Comparison of ENCODE assay signal across 8 cellular contexts in genomic region chr1:151459331-151460046, GRCh38. TPM values are rescaled to one million over a fixed set of nuclear protein-coding genes. Genes with fewer than 3 reads are reported as not detected.
DNase-seq lines count a peak whose midpoint lies in the region; ATAC-seq and TF ChIP-seq lines count a peak whose summit lies in the region.

POGZ (minus strand) TSS chr1:151459494; CDS start chr1:151442204, 17,290 bp downstream.

- H3K9ac ChIP-seq in KMS-11 (peak within 1 kb of the TSS; percentile 71), mucosa of rectum (ENCODE audit: low read depth in 1 of 2, low read length in 2 of 2) (peak within 1 kb of the TSS; percentile 69 to 78)

- TF ChIP-seq CTCF in Caco-2 (IDR thresholded peaks at IDR 0.05; ENCODE audit: insufficient read depth in 1 of 2, low read depth in 1 of 2, low read length in 1 of 2, severe bottlenecking in 1 of 2, unreplicated experiment in 1 of 2) (no peak), KMS-11 (conservative IDR thresholded peaks at IDR 0.05; ENCODE audit: low read depth, low read length) (no peak), Panc1 (IDR thresholded peaks at IDR 0.05) (no peak)

- H3K27me3 ChIP-seq in Caco-2 (replicated peaks; ENCODE audit: control insufficient read depth, insufficient read depth, low read length) (no peaks in the 10 kb centered on the region), KMS-11 (ENCODE audit: insufficient read depth, low read depth) (no peaks in the 10 kb centered on the region; the same call in 1 of the 2 replicates), Panc1 (ENCODE audit: control insufficient read depth, insufficient read depth, low read length) (no peaks in the 10 kb centered on the region), mucosa of rectum (ENCODE audit: control insufficient read depth in 2 of 2, insufficient read depth in 2 of 2, low read length in 2 of 2) (peaks cover 0 to 2% of the 10 kb centered on the region in 2 donors)

- H3K27ac ChIP-seq in KMS-11 = peak within 1 kb of the TSS; percentile 76
- peak within 1 kb of the TSS; percentile 98 for H3K27ac ChIP-seq in Panc1 (ENCODE audit: low read length)
- peak within 1 kb of the TSS; percentile 89 to 92 for H3K27ac ChIP-seq in mucosa of rectum (ENCODE audit: low read depth in 2 of 2, low read length in 2 of 2)

- CTCF ChIA-PET in Caco-2 (lab: Charles Lee) (interaction anchor here (0.8 to 1.0 kb wide), 3 partner anchors 14 to 52 kb away, joined by 3 to 4 read pairs (median 3); partner anchors contain the start of gene CGN), Panc1 (lab: Charles Lee) (no interaction called here)

- H3K4me2 ChIP-seq in KMS-11 = peak within 1 kb of the TSS; percentile 63

- H3K27me3 Mint-ChIP-seq in Caco-2 (ENCODE audit: insufficient read depth, unreplicated experiment) = no peaks in the 10 kb centered on the region
- peaks cover 16% of the 10 kb centered on the region for H3K27me3 Mint-ChIP-seq in activated T-cell treated with anti-CD3 and anti-CD28 coated beads, Interleukin-2, amount 50 U/mL, for 24 hours

- peak within 1 kb of the TSS; percentile 90 for H2AFZ ChIP-seq in KMS-11 (ENCODE audit: low read depth)

- DNase-seq in Caco-2 (peak; percentile 95 to 97), Panc1 (ENCODE audit: low read depth, low spot score) (peak; percentile 70), erythroblast (lab: John Stamatoyannopoulos, UW) (peak; percentile 96 to 97)
- DNase-seq in activated T-cell treated with anti-CD3 and anti-CD28 coated beads, Interleukin-2, amount 50 U/mL, for 24 hours = peak; percentile 96
- DNase-seq in stimulated activated CD8-positive, alpha-beta memory T cell treated with anti-CD3 and anti-CD28 coated beads, Interleukin-4, amount 100 ng/mL, for 4 hours (ENCODE audit: low read depth in 2 of 2, low spot score in 1 of 2) = peak; percentile 87 to 92

- BruUV-seq in Caco-2 (replicated peaks; lab: Mats Ljungman, UMichigan) (TSS peak; percentile 92), Panc1 (replicated peaks; lab: Mats Ljungman, UMichigan) (TSS peak; percentile 80)

- H3K4me1 Mint-ChIP-seq in Caco-2 (ENCODE audit: low read depth, unreplicated experiment) = peaks cover 7% of the 10 kb centered on the region
- H3K4me1 Mint-ChIP-seq in activated T-cell treated with anti-CD3 and anti-CD28 coated beads, Interleukin-2, amount 50 U/mL, for 24 hours (ENCODE audit: low read depth) = peaks cover 31% of the 10 kb centered on the region

- no peaks in the 10 kb centered on the region for H3K36me3 ChIP-seq in Caco-2 (ENCODE audit: control insufficient read depth, insufficient read depth, low read length)
- H3K36me3 ChIP-seq in KMS-11 (ENCODE audit: insufficient read depth) = no peaks in the 10 kb centered on the region
- no peaks in the 10 kb centered on the region for H3K36me3 ChIP-seq in Panc1 (ENCODE audit: control insufficient read depth, insufficient read depth, low read length)
- no peaks in the 10 kb centered on the region for H3K36me3 ChIP-seq in mucosa of rectum (ENCODE audit: control insufficient read depth in 2 of 2, insufficient read depth in 2 of 2, low read length in 2 of 2)

- POLR2A ChIA-PET in Caco-2 (lab: Charles Lee) (interaction anchor here (0.5 to 1.0 kb wide), 6 partner anchors 12 to 483 kb away, joined by 3 to 5 read pairs (median 4); partner anchors contain the start of gene CGN), Panc1 (lab: Charles Lee) (interaction anchor here (0.6 to 0.9 kb wide), 6 partner anchors 15 to 1427 kb away, joined by 3 to 5 read pairs (median 3); partner anchors contain the start of gene TUFT1)

- intact Hi-C loops in Caco-2 (cut with micrococcal nuclease; ENCODE audit: unreplicated experiment) = loop anchor here (1.0 kb wide), 2 partner anchors 14 to 54 kb away; no protein-coding TSS in a partner anchor
- intact Hi-C loops in Panc1 (cut with micrococcal nuclease; ENCODE audit: unreplicated experiment) = no loop called here

- H3K36me3 Mint-ChIP-seq in Caco-2 (ENCODE audit: insufficient read depth, unreplicated experiment) = peaks cover 7% of the 10 kb centered on the region
- peaks cover 13% of the 10 kb centered on the region for H3K36me3 Mint-ChIP-seq in activated T-cell treated with anti-CD3 and anti-CD28 coated beads, Interleukin-2, amount 50 U/mL, for 24 hours (ENCODE audit: low read depth)

- H4K20me1 ChIP-seq in KMS-11 (ENCODE audit: insufficient read depth) = no peaks in the 10 kb centered on the region

- TF ChIP-seq POLR2A in erythroblast (IDR thresholded peaks at IDR 0.05; ENCODE audit: low read length) = peak; percentile 48

- in situ Hi-C loops in Panc1 (cut with HindIII; ENCODE audit: low pct_unique_long_range_greater_than_20kb, low sequenced_read_pairs) = no loop called here

- H3K9me3 ChIP-seq in Caco-2 = no peaks in the 10 kb centered on the region
- H3K9me3 ChIP-seq in Panc1 (ENCODE audit: control insufficient read depth, insufficient read depth, low read depth, low read length) = no peaks in the 10 kb centered on the region
- H3K9me3 ChIP-seq in mucosa of rectum (ENCODE audit: control insufficient read depth in 2 of 2, low read length in 2 of 2) = no peaks in the 10 kb centered on the region

- H3K4me1 ChIP-seq in Caco-2 = peaks cover 17% of the 10 kb centered on the region
- H3K4me1 ChIP-seq in KMS-11 (ENCODE audit: low read depth, poor library complexity, severe bottlenecking) = peaks cover 37% of the 10 kb centered on the region
- H3K4me1 ChIP-seq in Panc1 (ENCODE audit: control insufficient read depth, insufficient read depth, low read length) = peaks cover 18% of the 10 kb centered on the region
- peaks cover 7 to 8% of the 10 kb centered on the region in 2 donors for H3K4me1 ChIP-seq in mucosa of rectum (ENCODE audit: control insufficient read depth in 2 of 2, insufficient read depth in 2 of 2, low read length in 2 of 2)

- H3K79me2 ChIP-seq in KMS-11 (ENCODE audit: insufficient read depth, low read depth) = peaks cover 42% of the 10 kb centered on the region

- H3K4me3 ChIP-seq in Caco-2 (ENCODE audit: low read depth, low read length) (peak within 1 kb of the TSS; percentile 77), KMS-11 (IDR thresholded peaks at IDR 0.05; ENCODE audit: insufficient read depth, low read depth, low read length) (peak within 1 kb of the TSS; percentile 99), Panc1 (ENCODE audit: low read depth in 2 of 2, low read length in 2 of 2) (peak within 1 kb of the TSS; percentile 84 to 91), mucosa of rectum (ENCODE audit: low read length in 2 of 2) (peak within 1 kb of the TSS; percentile 92 to 95)

- H3K27ac Mint-ChIP-seq in Caco-2 (ENCODE audit: unreplicated experiment) = peak within 1 kb of the TSS; percentile 83
- peak within 1 kb of the TSS; percentile 93 for H3K27ac Mint-ChIP-seq in activated T-cell treated with anti-CD3 and anti-CD28 coated beads, Interleukin-2, amount 50 U/mL, for 24 hours

- peak within 1 kb of the TSS; percentile 80 for H3K4me3 Mint-ChIP-seq in Caco-2 (ENCODE audit: unreplicated experiment)
- peak within 1 kb of the TSS; percentile 82 for H3K4me3 Mint-ChIP-seq in activated T-cell treated with anti-CD3 and anti-CD28 coated beads, Interleukin-2, amount 50 U/mL, for 24 hours

- no peaks in the 10 kb centered on the region for H3K9me3 Mint-ChIP-seq in Caco-2 (ENCODE audit: unreplicated experiment)
- no peaks in the 10 kb centered on the region for H3K9me3 Mint-ChIP-seq in activated T-cell treated with anti-CD3 and anti-CD28 coated beads, Interleukin-2, amount 50 U/mL, for 24 hours

- ATAC-seq in GM21529 (IDR thresholded peaks at IDR 0.05; ENCODE audit: unreplicated experiment) (peak; percentile 71), Panc1 (peak; percentile 88)

RNA-seq across cellular contexts. Expression of gene POGZ, which starts in this region (rescaled TPM):
- total RNA-seq in Caco-2 (2022) (80.0 and 83.0 TPM in 2 replicates), Panc1 (2021; ENCODE audit: unreplicated experiment) (76.0 TPM)
- 29.3 TPM for polyA plus RNA-seq in Panc1 (2012; ENCODE audit: insufficient read length)

Comparison
In these comparisons a context has a peak if more than half of its experiments do, and no peak if none do; other contexts are left out.
1. Peak in every context shown above with its lines: DNase-seq, ATAC-seq, H3K4me3 ChIP-seq and H3K27ac ChIP-seq.